ENCODE assay signal across 8 cellular contexts in the genomic region with DNA sequence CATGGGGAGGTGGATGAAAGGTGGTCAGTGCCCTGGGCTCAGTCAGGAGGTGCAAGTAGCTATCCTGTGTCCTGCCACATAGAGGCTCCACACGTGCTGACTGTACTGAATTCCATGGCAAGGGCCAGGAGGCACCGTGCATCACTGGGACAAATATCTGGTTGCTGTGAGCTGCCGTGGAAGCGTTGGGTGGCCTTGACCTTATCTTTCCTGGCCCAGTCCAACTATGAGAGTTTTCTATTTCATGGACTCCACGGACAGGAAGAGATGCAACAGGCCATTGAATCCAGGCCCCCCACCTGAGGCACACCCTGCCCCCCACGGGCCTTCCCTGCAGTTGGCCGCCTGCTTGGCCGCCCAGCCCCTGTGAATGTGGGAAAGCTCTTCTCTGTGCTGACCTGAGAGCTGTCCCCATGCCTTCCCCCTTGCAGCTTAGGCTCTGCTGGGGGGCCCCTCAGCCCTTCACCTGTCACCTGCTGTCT. TPM values are rescaled to one million over a fixed set of nuclear protein-coding genes. Genes with fewer than 3 reads are reported as not detected.
DNase-seq lines count a peak whose midpoint lies in the region; ATAC-seq and TF ChIP-seq lines count a peak whose summit lies in the region.

No MANE protein-coding gene starts in this region.

- TF ChIP-seq POLR2A in adrenal gland (IDR thresholded peaks at IDR 0.05) = peak in 1 of 2 donors; percentile 68

- H3K9me3 ChIP-seq in adrenal gland (replicated peaks in 1 of 3) (no peaks in the 10 kb centered on the region), liver (ENCODE audit: control insufficient read depth in 4 of 4, low read length in 3 of 4) (no peaks in the 10 kb centered on the region), upper lobe of right lung (no peaks in the 10 kb centered on the region)

- peak overlapping the region in 1 of 2 donors; percentile 88 for H3K9ac ChIP-seq in liver (ENCODE audit: low read depth in 1 of 2, low read length in 2 of 2)

- no peaks in the 10 kb centered on the region for H3K9me3 Mint-ChIP-seq in stimulated activated naive CD8-positive, alpha-beta T cell treated with anti-CD3 and anti-CD28 coated beads, Interleukin-15, Interleukin-2, amounts not matched to agents 100 ng/mL and 50 ng/mL, for 24 hours
- H3K9me3 Mint-ChIP-seq in stimulated activated naive CD8-positive, alpha-beta T cell treated with anti-CD3 and anti-CD28 coated beads, Interleukin-15, amount 100 ng/mL, for 72 hours = no peaks in the 10 kb centered on the region

- no peak for DNase-seq in stimulated activated naive CD8-positive, alpha-beta T cell treated with anti-CD3 and anti-CD28 coated beads, Interleukin-15, amount 100 ng/mL, for 72 hours
- peak; percentile 48 to 90 (median 87) for DNase-seq in adrenal gland
- no peak for DNase-seq in upper lobe of right lung
- no peak for DNase-seq in NCI-H2227 treated with DMSO at 0.1 percent for 48 hours (lab: John Stamatoyannopoulos, UW)

- H3K27me3 ChIP-seq in adrenal gland (no peaks in the 10 kb centered on the region), liver (ENCODE audit: control insufficient read depth in 4 of 4, insufficient read depth in 4 of 4, low read length in 3 of 4) (no peaks in the 10 kb centered on the region), upper lobe of right lung (no peaks in the 10 kb centered on the region)

- H3K27ac ChIP-seq in adrenal gland (peak overlapping the region; percentile 58 to 96 (median 91)), liver (ENCODE audit: low read depth in 1 of 2, low read length in 2 of 2) (peak overlapping the region; percentile 1 to 98), upper lobe of right lung (no peak overlapping the region)

- peak overlapping the region; percentile 95 for H3K4me3 Mint-ChIP-seq in stimulated activated naive CD8-positive, alpha-beta T cell treated with anti-CD3 and anti-CD28 coated beads, Interleukin-15, Interleukin-2, amounts not matched to agents 100 ng/mL and 50 ng/mL, for 24 hours
- H3K4me3 Mint-ChIP-seq in stimulated activated naive CD8-positive, alpha-beta T cell treated with anti-CD3 and anti-CD28 coated beads, Interleukin-15, amount 100 ng/mL, for 72 hours = peak overlapping the region in 1 of 2 donors; percentile 92

- H3K27ac Mint-ChIP-seq in stimulated activated naive CD8-positive, alpha-beta T cell treated with anti-CD3 and anti-CD28 coated beads, Interleukin-15, Interleukin-2, amounts not matched to agents 100 ng/mL and 50 ng/mL, for 24 hours = peak overlapping the region; percentile 95
- no peak overlapping the region for H3K27ac Mint-ChIP-seq in stimulated activated naive CD8-positive, alpha-beta T cell treated with anti-CD3 and anti-CD28 coated beads, Interleukin-15, amount 100 ng/mL, for 72 hours

- H3K36me3 Mint-ChIP-seq in stimulated activated naive CD8-positive, alpha-beta T cell treated with anti-CD3 and anti-CD28 coated beads, Interleukin-15, Interleukin-2, amounts not matched to agents 100 ng/mL and 50 ng/mL, for 24 hours (ENCODE audit: low read depth) = peaks cover 25% of the 10 kb centered on the region

- peaks cover 35 to 44% of the 10 kb centered on the region in 2 donors for H3K4me1 ChIP-seq in adrenal gland (replicated peaks in 1 of 2)
- H3K4me1 ChIP-seq in liver (ENCODE audit: control insufficient read depth in 4 of 4, insufficient read depth in 4 of 4, low read length in 3 of 4) = peaks cover 26 to 76% (median 64%) of the 10 kb centered on the region in 4 donors
- peaks cover 23% of the 10 kb centered on the region for H3K4me1 ChIP-seq in upper lobe of right lung

- TF ChIP-seq CTCF in adrenal gland (IDR thresholded peaks at IDR 0.05) (no peak), liver (IDR thresholded peaks at IDR 0.05; ENCODE audit: low read depth, low read length, missing input control) (no peak), upper lobe of right lung (IDR thresholded peaks at IDR 0.05) (no peak)

- 33 to 46% (median 46%) methylated on average over 7 to 8 of the region's 8 CpGs; no CpG with 5 or more reads in 1 of the 4 donors for WGBS in adrenal gland, 4 donors
- WGBS in liver = 29% methylated on average over 8 of the region's 8 CpGs

- H3K4me1 Mint-ChIP-seq in stimulated activated naive CD8-positive, alpha-beta T cell treated with anti-CD3 and anti-CD28 coated beads, Interleukin-15, Interleukin-2, amounts not matched to agents 100 ng/mL and 50 ng/mL, for 24 hours (ENCODE audit: low read depth) = peaks cover 22% of the 10 kb centered on the region
- peaks cover 47% of the 10 kb centered on the region for H3K4me1 Mint-ChIP-seq in stimulated activated naive CD8-positive, alpha-beta T cell treated with anti-CD3 and anti-CD28 coated beads, Interleukin-15, amount 100 ng/mL, for 72 hours

- H3K4me3 ChIP-seq in adrenal gland = peak overlapping the region in 2 of 4 donors; percentile 22 to 91
- peak overlapping the region; percentile 45 to 90 (median 82) for H3K4me3 ChIP-seq in liver (ENCODE audit: low read depth in 1 of 3, low read length in 3 of 3)
- peak overlapping the region; percentile 99 for H3K4me3 ChIP-seq in upper lobe of right lung

- no peaks in the 10 kb centered on the region for H3K27me3 Mint-ChIP-seq in stimulated activated naive CD8-positive, alpha-beta T cell treated with anti-CD3 and anti-CD28 coated beads, Interleukin-15, Interleukin-2, amounts not matched to agents 100 ng/mL and 50 ng/mL, for 24 hours
- H3K27me3 Mint-ChIP-seq in stimulated activated naive CD8-positive, alpha-beta T cell treated with anti-CD3 and anti-CD28 coated beads, Interleukin-15, amount 100 ng/mL, for 72 hours = no peaks in the 10 kb centered on the region

- intact Hi-C loops in adrenal gland (cut with DNase I) = no loop called here
- intact Hi-C loops in upper lobe of right lung (cut with DNase I) = no loop called here

- peaks cover 0 to 33% of the 10 kb centered on the region in 2 donors for H3K36me3 ChIP-seq in adrenal gland (replicated peaks in 1 of 2)
- H3K36me3 ChIP-seq in liver (ENCODE audit: control insufficient read depth in 4 of 4, insufficient read depth in 3 of 4, low read depth in 1 of 4, low read length in 3 of 4) = peaks cover 5 to 20% (median 13%) of the 10 kb centered on the region in 4 donors
- H3K36me3 ChIP-seq in upper lobe of right lung = peaks cover 31% of the 10 kb centered on the region

- no peak for TF ChIP-seq RAD21 in liver (IDR thresholded peaks at IDR 0.05)

- no peak for ATAC-seq in stimulated activated naive CD8-positive, alpha-beta T cell treated with anti-CD3 and anti-CD28 coated beads, Interleukin-15, amount 100 ng/mL, for 72 hours
- ATAC-seq in upper lobe of right lung (no peak), HG02852 (IDR thresholded peaks at IDR 0.05; ENCODE audit: unreplicated experiment) (no peak), HG02885 (IDR thresholded peaks at IDR 0.05; ENCODE audit: poor library complexity, unreplicated experiment) (no peak)

TF ChIP-seq in liver, 16 proteins besides CTCF, POLR2A, EP300 and RAD21:
- TF ChIP-seq RXRA (IDR thresholded peaks at IDR 0.05) = peak; percentile 34 to 61
- TF ChIP-seq TAF1 (conservative IDR thresholded peaks at IDR 0.05) = no peak
- no peak for TF ChIP-seq JUND (IDR thresholded peaks at IDR 0.05)

RNA-seq across cellular contexts. Expression of gene GRHPR, which starts 1.7 kb away (rescaled TPM):
- 100 to 1,000 TPM; 140 to 308 (median 230) TPM for total RNA-seq in adrenal gland
- polyA plus RNA-seq in adrenal gland = 100 to 1,000 TPM in 2 of 3 donors, 10 to 100 TPM in 1; 83.3 to 324 (median 133) TPM
- total RNA-seq in liver = 100 to 1,000 TPM; 125 to 524 TPM
- 100 to 1,000 TPM; 197 to 391 TPM for polyA plus RNA-seq in liver
- total RNA-seq in upper lobe of right lung = 65.0 TPM

RNA-seq across cellular contexts. Expression of gene ZBTB5, which starts 41.0 kb away (rescaled TPM):
- 10 to 100 TPM in 6 of 8 donors, 1 to 10 TPM in 2; 6.2 to 13.3 (median 10.6) TPM for total RNA-seq in adrenal gland
- 10 to 100 TPM in 1 of 3 donors, 1 to 10 TPM in 2; 2.3 to 11.9 (median 2.7) TPM for polyA plus RNA-seq in adrenal gland
- 1 to 10 TPM; 9.3 to 9.4 TPM for total RNA-seq in liver
- 1 to 10 TPM; 2.4 to 3.6 TPM for polyA plus RNA-seq in liver
- total RNA-seq in upper lobe of right lung = 10.1 TPM

Comparison
In these comparisons a context has a peak if more than half of its experiments do, and no peak if none do; other contexts are left out.
1. DNase-seq: peak in adrenal gland (7 of 7); none in stimulated activated naive CD8-positive, alpha-beta T cell treated with anti-CD3 and anti-CD28 coated beads, Interleukin-15, amount 100 ng/mL, for 72 hours (0 of 2), upper lobe of right lung (single experiment) and NCI-H2227 treated with DMSO at 0.1 percent for 48 hours (single experiment).